Comparison of ENCODE assay signal across 33 cellular contexts in genomic region chr1:96183928-96184327, GRCh38.
"Had no signal": no experiment of that assay in that cellular context is flagged by ENCODE, and none has a peak within 500 bp of the region (broad histone marks: within the 10 kb centered on the region; RNA-seq: fewer than 3 reads in every experiment).

No MANE protein-coding gene starts in this region.

- H3K9me3 Mint-ChIP-seq: activated CD4-positive, alpha-beta memory T cell treated with anti-CD3 and anti-CD28 coated beads for 36 hours; activated CD4-positive, alpha-beta T cell treated with anti-CD3 and anti-CD28 coated beads, Interleukin-2, amount 10 ng/mL, durations not matched to agents 24 days and 14 days; activated T-helper 1 cell treated with anti-CD3 and anti-CD28 coated beads, Interleukin-12 subunit alpha, Interleukin-12 subunit beta, Interleukin-2, Interleukin-4 antibody, amounts not matched to agents 30 ng/mL and 10 ng/mL and 1 ng/mL, durations not matched to agents 14 hours and 24 hours and 36 hours had no signal

- H3K27ac Mint-ChIP-seq: activated CD4-positive, alpha-beta memory T cell treated with anti-CD3 and anti-CD28 coated beads for 36 hours; activated CD4-positive, alpha-beta T cell treated with anti-CD3 and anti-CD28 coated beads for 36 hours; activated CD4-positive, alpha-beta T cell treated with anti-CD3 and anti-CD28 coated beads, Interleukin-2, amount 10 ng/mL, durations not matched to agents 24 days and 14 days; activated CD8-positive, alpha-beta memory T cell treated with anti-CD3 and anti-CD28 coated beads, Interleukin-2, amount 10 ng/mL, durations not matched to agents 7 days and 5 days; activated CD8-positive, alpha-beta T cell treated with anti-CD3 and anti-CD28 coated beads, Interleukin-2, amount 10 ng/mL, durations not matched to agents 7 days and 5 days; activated naive CD4-positive, alpha-beta T cell treated with anti-CD3 and anti-CD28 coated beads, Interleukin-2, amount 10 ng/mL, durations not matched to agents 7 days and 5 days; activated naive CD4-positive, alpha-beta T cell treated with anti-CD3 and anti-CD28 coated beads, Interleukin-2, amount 50 U/mL, for 72 hours; activated naive CD8-positive, alpha-beta T cell treated with anti-CD3 and anti-CD28 coated beads, Interleukin-2, amount 10 ng/mL, durations not matched to agents 7 days and 5 days; activated T-helper 1 cell treated with anti-CD3 and anti-CD28 coated beads, Interleukin-12 subunit alpha, Interleukin-12 subunit beta, Interleukin-2, Interleukin-4 antibody, amounts not matched to agents 30 ng/mL and 10 ng/mL and 1 ng/mL, durations not matched to agents 14 hours and 24 hours and 36 hours; activated T-helper 2 cell treated with anti-CD3 and anti-CD28 coated beads, Interferon-gamma antibody, Interleukin-2, Interleukin-4, amounts not matched to agents 10 μg/mL and 5 μg/mL and 100 μg/mL, durations not matched to agents 14 hours and 24 hours and 36 hours; brain; T-helper 17 cell; T-helper 2 cell treated with Interferon-gamma antibody and Interleukin-4, amounts not matched to agents 5 μg/mL and 100 μg/mL, for 36 hours had no signal

- H3K4me1 Mint-ChIP-seq: activated CD4-positive, alpha-beta T cell treated with anti-CD3 and anti-CD28 coated beads for 36 hours; activated CD4-positive, alpha-beta T cell treated with anti-CD3 and anti-CD28 coated beads, Interleukin-2, amount 10 ng/mL, durations not matched to agents 24 days and 14 days; activated CD8-positive, alpha-beta memory T cell treated with anti-CD3 and anti-CD28 coated beads, Interleukin-2, amount 10 ng/mL, durations not matched to agents 7 days and 5 days; activated naive CD4-positive, alpha-beta T cell treated with anti-CD3 and anti-CD28 coated beads, Interleukin-2, amount 10 ng/mL, durations not matched to agents 7 days and 5 days; activated naive CD8-positive, alpha-beta T cell treated with anti-CD3 and anti-CD28 coated beads, Interleukin-2, amount 10 ng/mL, durations not matched to agents 7 days and 5 days; T-helper 17 cell had no signal

- H3K4me1 ChIP-seq: breast epithelium, colonic mucosa, esophagus squamous epithelium, heart right ventricle had no signal

- H3K4me3 Mint-ChIP-seq: activated CD4-positive, alpha-beta memory T cell treated with anti-CD3 and anti-CD28 coated beads for 36 hours; activated CD4-positive, alpha-beta T cell treated with anti-CD3 and anti-CD28 coated beads for 36 hours; activated CD4-positive, alpha-beta T cell treated with anti-CD3 and anti-CD28 coated beads, Interleukin-2, amount 10 ng/mL, durations not matched to agents 24 days and 14 days; activated CD8-positive, alpha-beta memory T cell treated with anti-CD3 and anti-CD28 coated beads, Interleukin-2, amount 10 ng/mL, durations not matched to agents 7 days and 5 days; activated CD8-positive, alpha-beta T cell treated with anti-CD3 and anti-CD28 coated beads, Interleukin-2, amount 10 ng/mL, durations not matched to agents 7 days and 5 days; activated naive CD4-positive, alpha-beta T cell treated with anti-CD3 and anti-CD28 coated beads, Interleukin-2, amount 10 ng/mL, durations not matched to agents 7 days and 5 days; activated naive CD8-positive, alpha-beta T cell treated with anti-CD3 and anti-CD28 coated beads, Interleukin-2, amount 10 ng/mL, durations not matched to agents 7 days and 5 days; activated T-helper 1 cell treated with anti-CD3 and anti-CD28 coated beads, Interleukin-12 subunit alpha, Interleukin-12 subunit beta, Interleukin-2, Interleukin-4 antibody, amounts not matched to agents 30 ng/mL and 10 ng/mL and 1 ng/mL, durations not matched to agents 14 hours and 24 hours and 36 hours; brain; T-helper 17 cell; T-helper 2 cell treated with Interferon-gamma antibody and Interleukin-4, amounts not matched to agents 5 μg/mL and 100 μg/mL, for 36 hours had no signal

- H3K9me3 ChIP-seq: ascending aorta, breast epithelium, colonic mucosa, esophagus squamous epithelium, gastroesophageal sphincter, heart right ventricle had no signal

- ATAC-seq: activated CD4-positive, alpha-beta T cell treated with anti-CD3 and anti-CD28 coated beads for 36 hours; activated CD8-positive, alpha-beta memory T cell treated with anti-CD3 and anti-CD28 coated beads, Interleukin-2, amount 10 ng/mL, durations not matched to agents 7 days and 5 days; activated CD8-positive, alpha-beta T cell treated with anti-CD3 and anti-CD28 coated beads, Interleukin-2, amount 10 ng/mL, durations not matched to agents 7 days and 5 days; activated naive CD4-positive, alpha-beta T cell treated with anti-CD3 and anti-CD28 coated beads, Interleukin-2, amount 50 U/mL, for 72 hours; gastroesophageal sphincter; heart right ventricle; T-helper 17 cell had no signal

- H3K36me3 Mint-ChIP-seq: activated CD4-positive, alpha-beta memory T cell treated with anti-CD3 and anti-CD28 coated beads for 36 hours; activated CD8-positive, alpha-beta memory T cell treated with anti-CD3 and anti-CD28 coated beads, Interleukin-2, amount 10 ng/mL, durations not matched to agents 7 days and 5 days; activated naive CD4-positive, alpha-beta T cell treated with anti-CD3 and anti-CD28 coated beads, Interleukin-2, amount 10 ng/mL, durations not matched to agents 7 days and 5 days; activated naive CD4-positive, alpha-beta T cell treated with anti-CD3 and anti-CD28 coated beads, Interleukin-2, amount 50 U/mL, for 72 hours; activated naive CD8-positive, alpha-beta T cell treated with anti-CD3 and anti-CD28 coated beads, Interleukin-2, amount 10 ng/mL, durations not matched to agents 7 days and 5 days; brain had no signal

- H3K27me3 Mint-ChIP-seq: activated CD4-positive, alpha-beta memory T cell treated with anti-CD3 and anti-CD28 coated beads for 36 hours; activated CD4-positive, alpha-beta T cell treated with anti-CD3 and anti-CD28 coated beads for 36 hours; activated CD4-positive, alpha-beta T cell treated with anti-CD3 and anti-CD28 coated beads, Interleukin-2, amount 10 ng/mL, durations not matched to agents 24 days and 14 days; activated CD8-positive, alpha-beta memory T cell treated with anti-CD3 and anti-CD28 coated beads, Interleukin-2, amount 10 ng/mL, durations not matched to agents 7 days and 5 days; activated naive CD4-positive, alpha-beta T cell treated with anti-CD3 and anti-CD28 coated beads, Interleukin-2, amount 10 ng/mL, durations not matched to agents 7 days and 5 days; activated naive CD8-positive, alpha-beta T cell treated with anti-CD3 and anti-CD28 coated beads, Interleukin-2, amount 10 ng/mL, durations not matched to agents 7 days and 5 days; T-helper 17 cell had no signal

- H3K4me3 ChIP-seq: ascending aorta, breast epithelium, cardiac muscle cell, colonic mucosa, esophagus squamous epithelium, gastroesophageal sphincter, heart right ventricle had no signal

- H3K27me3 ChIP-seq: ascending aorta, breast epithelium, cardiac muscle cell, colonic mucosa, esophagus squamous epithelium, gastroesophageal sphincter, heart right ventricle had no signal

- DNase-seq: activated CD4-positive, alpha-beta memory T cell treated with anti-CD3 and anti-CD28 coated beads for 36 hours; activated CD4-positive, alpha-beta T cell treated with anti-CD3 and anti-CD28 coated beads for 36 hours; activated CD4-positive, alpha-beta T cell treated with anti-CD3 and anti-CD28 coated beads, Interleukin-2, amount 10 ng/mL, durations not matched to agents 24 days and 14 days; activated CD4-positive, CD25-positive, alpha-beta regulatory T cell; activated CD4-positive, CD25-positive, alpha-beta regulatory T cell treated with anti-CD3 and anti-CD28 coated beads, Interleukin-2, amount 50 U/mL, for 72 hours; activated CD8-positive, alpha-beta memory T cell treated with anti-CD3 and anti-CD28 coated beads, Interleukin-2, amount 10 ng/mL, durations not matched to agents 7 days and 5 days; activated CD8-positive, alpha-beta memory T cell treated with anti-CD3 and anti-CD28 coated beads, Interleukin-2, amount 50 U/mL, for 4 hours; activated CD8-positive, alpha-beta T cell treated with anti-CD3 and anti-CD28 coated beads, Interleukin-2, amount 10 ng/mL, durations not matched to agents 7 days and 5 days; activated effector memory CD4-positive, alpha-beta T cell treated with anti-CD3 and anti-CD28 coated beads, Interleukin-2, amount 50 U/mL, for 16 hours; activated naive CD4-positive, alpha-beta T cell treated with anti-CD3 and anti-CD28 coated beads, Interleukin-2, amount 10 ng/mL, durations not matched to agents 7 days and 5 days; activated naive CD8-positive, alpha-beta T cell treated with anti-CD3 and anti-CD28 coated beads, Interleukin-2, amount 10 ng/mL, durations not matched to agents 7 days and 5 days; activated T-cell treated with anti-CD3 and anti-CD28 coated beads, Interleukin-2, amount 50 U/mL, for 1 hour; activated T-cell treated with anti-CD3 and anti-CD28 coated beads, Interleukin-2, amount 50 U/mL, for 48 hours; central memory CD4-positive, alpha-beta T cell; cerebellar nuclear complex; colonic mucosa; effector CD8-positive, alpha-beta T cell; esophagus squamous epithelium; foreskin melanocyte; heart right ventricle; T-helper 17 cell; T1000; WERI-Rb-1 had no signal

- H3K27ac ChIP-seq: ascending aorta, breast epithelium, cardiac muscle cell, colonic mucosa, epithelial cell of prostate, esophagus squamous epithelium, gastroesophageal sphincter, heart right ventricle, WERI-Rb-1 had no signal

- H3K36me3 ChIP-seq: ascending aorta, breast epithelium, cardiac muscle cell, colonic mucosa, esophagus squamous epithelium, gastroesophageal sphincter, heart right ventricle, WERI-Rb-1 had no signal
